ENCODE assay signal across 8 cellular contexts in the genomic region with DNA sequence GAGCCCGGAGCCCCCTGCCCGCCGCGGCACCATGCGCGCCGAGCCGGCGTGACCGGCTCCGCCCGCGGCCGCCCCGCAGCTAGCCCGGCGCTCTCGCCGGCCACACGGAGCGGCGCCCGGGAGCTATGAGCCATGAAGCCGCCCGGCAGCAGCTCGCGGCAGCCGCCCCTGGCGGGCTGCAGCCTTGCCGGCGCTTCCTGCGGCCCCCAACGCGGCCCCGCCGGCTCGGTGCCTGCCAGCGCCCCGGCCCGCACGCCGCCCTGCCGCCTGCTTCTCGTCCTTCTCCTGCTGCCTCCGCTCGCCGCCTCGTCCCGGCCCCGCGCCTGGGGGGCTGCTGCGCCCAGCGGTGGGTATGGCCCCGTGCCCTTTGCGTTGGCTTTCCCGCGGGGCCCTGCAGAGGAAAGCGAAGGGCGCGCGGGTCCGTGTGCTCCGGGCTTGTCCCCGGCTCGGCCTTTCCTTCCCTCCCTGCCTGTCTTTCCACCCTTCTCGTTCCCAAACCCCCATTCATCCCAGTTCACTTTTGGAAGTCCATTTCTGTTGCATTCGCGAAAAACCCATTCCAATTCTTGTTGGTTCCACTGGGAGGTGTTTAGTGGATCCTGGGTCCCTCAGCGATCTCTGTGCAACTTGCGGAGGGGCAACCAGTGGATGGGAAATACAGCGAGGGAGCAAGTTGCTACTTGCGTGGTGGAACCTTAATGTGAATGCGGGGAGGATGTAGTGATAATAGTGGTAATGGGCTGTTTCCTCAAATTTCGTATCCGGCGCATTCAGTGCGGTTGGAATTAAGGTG. TPM values are rescaled to one million over a fixed set of nuclear protein-coding genes. Genes with fewer than 3 reads are reported as not detected.
DNase-seq lines count a peak whose midpoint lies in the region; ATAC-seq, FAIRE-seq and TF ChIP-seq lines count a peak whose summit lies in the region.

No MANE protein-coding gene starts in this region.

- peak; percentile 48 for ATAC-seq in GM19463 (IDR thresholded peaks at IDR 0.05; ENCODE audit: unreplicated experiment)
- peak; percentile 55 for ATAC-seq in activated T-helper 17 cell treated with anti-CD3 and anti-CD28 coated beads, Interleukin-2, amount 50 U/mL, for 72 hours (replicated peaks)
- peak in 3 of 4 donors; percentile 56 to 84 (median 64) for ATAC-seq in pancreas

- H3K27ac ChIP-seq in pancreas: no peak overlapping the region

- peak; percentile 57 for DNase-seq in Daoy (ENCODE audit: low read depth)
- peak; percentile 4 for DNase-seq in KG1 (lab: John Stamatoyannopoulos, UW)
- peak in 38 of 42 donors; percentile 5 to 68 (median 37) for DNase-seq in head of caudate nucleus
- peak in 3 of 6 donors; percentile 15 to 63 (median 50) for DNase-seq in pancreas
- DNase-seq in Kasumi-1 (lab: John Stamatoyannopoulos, UW): no peak
- DNase-seq in NCI-H226: no peak

- H3K9me3 Mint-ChIP-seq in activated T-helper 17 cell treated with anti-CD3 and anti-CD28 coated beads, Interleukin-2, amount 50 U/mL, for 72 hours: no peaks in the 10 kb centered on the region

- no peak for FAIRE-seq in pancreas (lab: Jason Lieb, UNC)

- H3K4me3 Mint-ChIP-seq in activated T-helper 17 cell treated with anti-CD3 and anti-CD28 coated beads, Interleukin-2, amount 50 U/mL, for 72 hours: peak overlapping the region; percentile 75

- peaks cover 0 to 4% (median 0%) of the 10 kb centered on the region in 4 donors for H3K27me3 ChIP-seq in pancreas

- H3K27me3 Mint-ChIP-seq in activated T-helper 17 cell treated with anti-CD3 and anti-CD28 coated beads, Interleukin-2, amount 50 U/mL, for 72 hours: peaks cover 36% of the 10 kb centered on the region

- no peaks in the 10 kb centered on the region for H3K4me1 Mint-ChIP-seq in activated T-helper 17 cell treated with anti-CD3 and anti-CD28 coated beads, Interleukin-2, amount 50 U/mL, for 72 hours

- TF ChIP-seq CTCF in pancreas (IDR thresholded peaks at IDR 0.05): no peak

- H3K4me1 ChIP-seq in pancreas: peaks cover 0 to 4% (median 0%) of the 10 kb centered on the region in 3 donors

- H3K36me3 ChIP-seq in pancreas: no peaks in the 10 kb centered on the region

- 4 to 5% methylated on average over 57 to 77 of the region's 77 CpGs for WGBS in pancreas, 2 donors

- intact Hi-C loops in head of caudate nucleus (cut with DNase I): no loop called here
- intact Hi-C loops in pancreas (cut with DNase I): no loop called here

- no peaks in the 10 kb centered on the region for H3K36me3 Mint-ChIP-seq in activated T-helper 17 cell treated with anti-CD3 and anti-CD28 coated beads, Interleukin-2, amount 50 U/mL, for 72 hours (ENCODE audit: low read depth)

- H3K4me3 ChIP-seq in pancreas: peak overlapping the region; percentile 1 to 43 (median 24)

- no peak overlapping the region for H3K27ac Mint-ChIP-seq in activated T-helper 17 cell treated with anti-CD3 and anti-CD28 coated beads, Interleukin-2, amount 50 U/mL, for 72 hours

- no peaks in the 10 kb centered on the region for H3K9me3 ChIP-seq in pancreas

RNA-seq across cellular contexts. Expression of a gene that starts 0.6 kb away (rescaled TPM):
- total RNA-seq in Daoy (2014; rRNA removed; shearing (Covaris generic)): 1.1 and 2.5 TPM in 2 replicates
- 1 to 10 TPM; 2.2 to 3.3 TPM for total RNA-seq in activated T-helper 17 cell treated with anti-CD3 and anti-CD28 coated beads, Interleukin-2, amount 50 U/mL, for 72 hours
- under 1 TPM; 0.23 to 0.92 (median 0.62) TPM for total RNA-seq in pancreas
- polyA plus RNA-seq in pancreas: under 1 TPM; 0.11 to 0.54 TPM

Comparison
In these comparisons a context has a peak if more than half of its experiments do, and no peak if none do; other contexts are left out.
1. DNase-seq: peak in Daoy (single experiment), KG1 (single experiment) and head of caudate nucleus (38 of 42); none in Kasumi-1 (0 of 2) and NCI-H226 (single experiment).
2. Peak in every context shown above with its lines, with median percentiles within 50 percentile points of each other: ATAC-seq.